Comparison of ENCODE assay signal across 1 cellular context in the genomic region with DNA sequence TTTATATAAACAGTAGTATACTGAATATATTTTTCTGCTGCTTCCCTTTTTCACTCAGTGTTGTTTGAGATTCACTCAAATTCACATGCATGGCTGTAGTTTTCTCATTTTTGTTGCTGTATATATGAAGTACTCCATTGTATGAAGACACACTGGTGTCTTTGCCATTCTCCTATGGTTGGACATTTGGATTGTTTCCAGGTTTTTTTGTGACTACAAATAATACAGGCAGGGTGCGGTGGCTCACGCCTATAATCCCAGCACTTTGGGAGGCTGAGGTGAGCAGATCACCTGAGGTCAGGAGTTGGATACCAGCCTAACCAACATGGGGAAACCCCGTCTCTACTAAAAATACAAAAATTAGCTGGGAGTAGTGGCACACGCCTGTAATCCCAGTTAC. TPM values are rescaled to one million over a fixed set of nuclear protein-coding genes. Genes with fewer than 3 reads are reported as not detected.
"Had no signal": no experiment of that assay in that cellular context is flagged by ENCODE, and none has a peak within 500 bp of the region (broad histone marks: within the 10 kb centered on the region; RNA-seq: fewer than 3 reads in every experiment).

No MANE protein-coding gene starts in this region.

RNA-seq across cellular contexts. Expression of gene VPS37D, which starts 7.0 kb away (rescaled TPM):
- polyA plus RNA-seq: naive thymus-derived CD4-positive, alpha-beta T cell had no signal

RNA-seq across cellular contexts. Expression of gene MLXIPL, which starts 36.3 kb away (rescaled TPM):
- total RNA-seq: naive thymus-derived CD4-positive, alpha-beta T cell had no signal
- polyA plus RNA-seq: naive thymus-derived CD4-positive, alpha-beta T cell had no signal
